In the genomic region with DNA sequence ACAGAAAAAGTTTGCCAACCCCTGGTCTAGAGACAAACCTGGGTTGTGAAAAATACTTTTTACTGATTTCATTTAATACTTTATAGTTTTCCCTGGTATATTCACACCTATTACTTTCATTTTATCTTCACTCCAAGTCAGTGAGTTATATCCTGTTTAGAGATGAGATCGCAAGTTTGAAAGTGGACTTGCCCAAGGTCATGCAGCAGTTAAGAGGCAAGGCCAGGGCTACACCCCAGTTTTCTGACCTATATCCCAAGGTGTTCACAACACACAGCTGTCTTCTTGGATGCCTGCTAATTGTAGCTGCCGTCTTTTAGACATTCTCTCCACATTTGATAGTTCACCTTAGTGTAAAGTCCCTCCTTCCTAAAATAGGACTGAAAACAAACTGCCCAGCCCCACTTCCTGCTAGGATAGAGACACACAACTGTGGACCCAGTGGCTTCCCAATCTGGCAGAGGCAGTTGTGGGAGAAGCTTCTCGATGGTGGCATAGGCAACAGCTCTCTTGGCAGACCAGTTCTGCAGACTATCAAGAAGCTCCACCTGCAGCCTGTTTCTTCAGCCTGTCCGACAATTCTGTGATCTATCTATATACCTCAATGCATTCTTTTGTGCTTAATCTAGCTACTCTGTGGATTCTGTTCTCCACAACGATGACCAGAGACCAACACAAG, we compare ENCODE assay signal across 19 cellular contexts. TPM values are rescaled to one million over a fixed set of nuclear protein-coding genes. Genes with fewer than 3 reads are reported as not detected.
DNase-seq lines count a peak whose midpoint lies in the region; ATAC-seq and TF ChIP-seq lines count a peak whose summit lies in the region.
"Had no signal": no experiment of that assay in that cellular context is flagged by ENCODE, and none has a peak within 500 bp of the region (broad histone marks: within the 10 kb centered on the region; RNA-seq: fewer than 3 reads in every experiment).

No MANE protein-coding gene starts in this region.

- H3K27ac ChIP-seq in DOHH2 (ENCODE audit: low read depth, low read length), result no peak overlapping the region
- H3K27ac ChIP-seq: SJCRH30, thoracic aorta had no signal

- H3K4me1 ChIP-seq in DOHH2 (ENCODE audit: control insufficient read depth, low read length), result peaks cover 48% of the 10 kb centered on the region
- H3K4me1 ChIP-seq in Loucy (ENCODE audit: insufficient read depth, low read length, poor library complexity, severe bottlenecking), result no peaks in the 10 kb centered on the region

- H3K27me3 ChIP-seq in DOHH2 (ENCODE audit: control insufficient read depth, low read length) (peaks cover 4% of the 10 kb centered on the region; the same call in 1 of the 2 replicates), Loucy (ENCODE audit: insufficient read depth, low read length, poor library complexity, severe bottlenecking) (no peaks in the 10 kb centered on the region)
- H3K27me3 ChIP-seq: SJCRH30, spleen had no signal

- H3K79me2 ChIP-seq in DOHH2 (ENCODE audit: control insufficient read depth, low read length), result no peaks in the 10 kb centered on the region
- no peaks in the 10 kb centered on the region for H3K79me2 ChIP-seq in Loucy (ENCODE audit: insufficient read depth, low read length)

- no peak for TF ChIP-seq CTCF in DOHH2 (IDR thresholded peaks at IDR 0.05; ENCODE audit: low read depth, low read length, poor library complexity, severe bottlenecking)
- no peak for TF ChIP-seq CTCF in Loucy (conservative IDR thresholded peaks at IDR 0.05; ENCODE audit: low read length)

- DNase-seq in amniotic epithelial cell (ENCODE audit: low read depth) (peak; percentile 61), iris pigment epithelial cell (ENCODE audit: low read depth) (peak; percentile 39), NCI-H2029 (lab: John Stamatoyannopoulos, UW) (no peak), occipital lobe (lab: John Stamatoyannopoulos, UW) (no peak), left lobe of liver (ENCODE audit: low spot score) (no peak), T-helper 9 cell (no peak)
- DNase-seq: activated gamma-delta T cell, anterior cingulate cortex, GOT3, natural killer cell, NCI-H146, NCI-H2227 treated with DMSO at 0.1 percent for 48 hours, posterior cingulate gyrus, SJCRH30, spleen had no signal

- H3F3A ChIP-seq in DOHH2 (ENCODE audit: control insufficient read depth, insufficient read depth), result no peaks in the 10 kb centered on the region
- H3F3A ChIP-seq in Loucy (ENCODE audit: low read depth), result 0 out of 2 replicates have a peak, but pooled peaks cover 4% of the 10 kb centered on the region

- H3K4me3 ChIP-seq in DOHH2 (ENCODE audit: low read length), result no peak overlapping the region
- no peak overlapping the region for H3K4me3 ChIP-seq in Loucy (ENCODE audit: low read length, poor library complexity, severe bottlenecking)
- H3K4me3 ChIP-seq: lung, SJCRH30, spleen, thoracic aorta had no signal

- peak overlapping the region; percentile 34 for H3K4me2 ChIP-seq in DOHH2 (ENCODE audit: low read length)
- no peak overlapping the region for H3K4me2 ChIP-seq in Loucy (ENCODE audit: low read depth, low read length, poor library complexity, severe bottlenecking)

- peak overlapping the region; percentile 63 for H2AFZ ChIP-seq in Loucy (ENCODE audit: low read length)

- H3K9me2 ChIP-seq in DOHH2 (replicated peaks; ENCODE audit: control insufficient read depth, low read length) (no peaks in the 10 kb centered on the region), Loucy (replicated peaks; ENCODE audit: low read depth, low read length) (no peaks in the 10 kb centered on the region)

- H4K20me1 ChIP-seq in DOHH2 (ENCODE audit: control insufficient read depth, insufficient read depth, low read depth, low read length) (no peaks in the 10 kb centered on the region), Loucy (ENCODE audit: insufficient read depth, low read length, poor library complexity, severe bottlenecking) (no peaks in the 10 kb centered on the region)

- ATAC-seq in left lobe of liver, result no peak
- ATAC-seq: natural killer cell had no signal

- no peaks in the 10 kb centered on the region for H3K36me3 ChIP-seq in DOHH2 (ENCODE audit: control insufficient read depth, low read length)
- H3K36me3 ChIP-seq in Loucy (ENCODE audit: insufficient read depth, low read length), result no peaks in the 10 kb centered on the region
- H3K36me3 ChIP-seq: spleen, thoracic aorta had no signal

- H3K9ac ChIP-seq in Loucy (ENCODE audit: low read depth, low read length, poor library complexity, severe bottlenecking), result no peak overlapping the region

- H3K9me3 ChIP-seq in DOHH2 (ENCODE audit: control insufficient read depth, insufficient read depth, low read length), result no peaks in the 10 kb centered on the region
- no peaks in the 10 kb centered on the region for H3K9me3 ChIP-seq in Loucy (ENCODE audit: insufficient read depth, low read depth, low read length)
- H3K9me3 ChIP-seq: SJCRH30, spleen, thoracic aorta had no signal

RNA-seq across cellular contexts. Expression of a gene that starts 58.1 kb away (rescaled TPM):
- 27.0 TPM for total RNA-seq in occipital lobe
- total RNA-seq in left lobe of liver, result 1.2 TPM

Comparison
In these comparisons a context has a peak if more than half of its experiments do, and no peak if none do; other contexts are left out.
1. DNase-seq: peak in amniotic epithelial cell (single experiment) and iris pigment epithelial cell (single experiment); none in NCI-H2029 (single experiment), occipital lobe (single experiment), left lobe of liver (single experiment) and T-helper 9 cell (single experiment).
2. RNA of a gene that starts 58.1 kb away (total RNA-seq): 27.0 TPM in occipital lobe (single experiment); 1.2 TPM in left lobe of liver (single experiment); every median in the first group is over 10 times any median in the second.